16 cellular contexts compared by ENCODE assay signal in the genomic region with DNA sequence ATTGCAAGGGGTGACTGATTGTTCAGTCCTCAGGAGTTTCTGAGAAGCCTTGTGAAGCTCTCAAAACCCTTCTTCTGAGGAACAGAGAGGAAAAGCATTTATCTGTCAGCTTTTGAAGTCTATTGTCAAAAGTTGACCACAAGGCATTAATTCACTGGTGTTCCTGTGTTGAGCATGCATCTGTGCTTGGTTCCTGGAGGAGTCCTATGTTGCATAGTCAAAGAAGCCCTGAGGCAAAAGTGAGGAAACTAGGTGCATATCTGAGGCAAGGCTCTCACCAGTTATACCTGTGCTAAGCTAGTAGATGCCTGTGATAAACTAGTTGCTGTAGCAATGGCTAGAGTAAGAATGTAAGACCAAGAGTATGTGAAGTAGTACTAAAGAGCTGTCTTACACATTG. TPM values are rescaled to one million over a fixed set of nuclear protein-coding genes. Genes with fewer than 3 reads are reported as not detected.
DNase-seq lines count a peak whose midpoint lies in the region; ATAC-seq, FAIRE-seq and TF ChIP-seq lines count a peak whose summit lies in the region.
"Had no signal": no experiment of that assay in that cellular context is flagged by ENCODE, and none has a peak within 500 bp of the region (broad histone marks: within the 10 kb centered on the region; RNA-seq: fewer than 3 reads in every experiment).

No MANE protein-coding gene starts in this region.

- no peak overlapping the region for H3K18ac ChIP-seq in mesenchymal stem cell (ENCODE audit: low read depth in 1 of 2, low read length in 2 of 2)

- CTCF ChIA-PET in CD4-positive, alpha-beta T cell (lab: Charles Lee), result no interaction called here

- H3K79me2 ChIP-seq in astrocyte (ENCODE audit: insufficient read depth, low read length), result peaks cover 38% of the 10 kb centered on the region

- H3K27me3 ChIP-seq in CD4-positive, alpha-beta T cell (ENCODE audit: control insufficient read depth, insufficient read depth, low read length), result no peaks in the 10 kb centered on the region
- H3K27me3 ChIP-seq in astrocyte (ENCODE audit: insufficient read depth, low read length), result no peaks in the 10 kb centered on the region
- no peaks in the 10 kb centered on the region for H3K27me3 ChIP-seq in mesenchymal stem cell (ENCODE audit: control insufficient read depth in 1 of 2, insufficient read depth in 1 of 2, low read length in 2 of 2)

- DNase-seq in CD4-positive, alpha-beta T cell, result no peak
- DNase-seq in Jurkat, Clone E6-1 (ENCODE audit: low read depth, low spot score), result peak; percentile 39
- DNase-seq in astrocyte (ENCODE audit: low read depth), result no peak
- DNase-seq in mesenchymal stem cell, result no peak
- DNase-seq in NCI-H1930 (lab: John Stamatoyannopoulos, UW), result no peak
- DNase-seq in NK-92 treated with Interleukin-12 subunit alpha and Interleukin-12 subunit beta, amount 100 ng/mL, for 24 hours (lab: John Stamatoyannopoulos, UW), result no peak
- DNase-seq in substantia nigra (lab: John Stamatoyannopoulos, UW), result no peak
- DNase-seq: activated T-cell treated with anti-CD3 and anti-CD28 coated beads, Interleukin-2, amount 50 U/mL, for 72 hours; amniotic stem cell; glutamatergic neuron; immature natural killer cell; NCI-H1417 treated with DMSO at 0.1 percent for 48 hours; right cardiac atrium had no signal

- H3K4me1 Mint-ChIP-seq in CD4-positive, alpha-beta T cell (ENCODE audit: low read depth), result peaks cover 22% of the 10 kb centered on the region
- H3K4me1 Mint-ChIP-seq in astrocyte (ENCODE audit: low read depth, unreplicated experiment), result peaks cover 29% of the 10 kb centered on the region

- TF ChIP-seq CTCF in CD4-positive, alpha-beta T cell (IDR thresholded peaks at IDR 0.05), result no peak
- no peak for TF ChIP-seq CTCF in astrocyte (IDR thresholded peaks at IDR 0.05; ENCODE audit: insufficient read depth, low read depth, low read length)

- no peak overlapping the region for H3K4ac ChIP-seq in mesenchymal stem cell (ENCODE audit: low read depth in 1 of 2, low read length in 2 of 2)

- ATAC-seq in CD4-positive, alpha-beta T cell (ENCODE audit: poor library complexity), result no peak
- no peak for ATAC-seq in HG03095 (IDR thresholded peaks at IDR 0.05; ENCODE audit: unreplicated experiment)
- ATAC-seq: activated T-cell treated with anti-CD3 and anti-CD28 coated beads, Interleukin-2, amount 50 U/mL, for 72 hours; right cardiac atrium had no signal

- no peaks in the 10 kb centered on the region for H4K20me1 ChIP-seq in astrocyte (ENCODE audit: insufficient read depth, low read length)
- H4K20me1 ChIP-seq: BLaER1 had no signal

- no peak overlapping the region for H3K4me3 ChIP-seq in Jurkat, Clone E6-1 (ENCODE audit: low read length)
- H3K4me3 ChIP-seq in astrocyte (ENCODE audit: insufficient read depth, low read depth, low read length) (no peak overlapping the region), mesenchymal stem cell (ENCODE audit: insufficient read depth in 1 of 2, low read depth in 1 of 2, low read length in 2 of 2) (peak overlapping the region in 1 of 2 experiments; percentile 97)
- H3K4me3 ChIP-seq: BLaER1 had no signal

- no peak overlapping the region for H4K8ac ChIP-seq in mesenchymal stem cell (ENCODE audit: low read length)

- no peaks in the 10 kb centered on the region for H3K9me3 ChIP-seq in CD4-positive, alpha-beta T cell (ENCODE audit: control insufficient read depth, low read length)
- H3K9me3 ChIP-seq in astrocyte (ENCODE audit: insufficient read depth, low read depth, low read length) (no peaks in the 10 kb centered on the region), mesenchymal stem cell (ENCODE audit: control insufficient read depth, low read length) (no peaks in the 10 kb centered on the region)
- H3K9me3 ChIP-seq: BLaER1 had no signal

- no peak overlapping the region for H3K27ac Mint-ChIP-seq in CD4-positive, alpha-beta T cell
- H3K27ac Mint-ChIP-seq in astrocyte (ENCODE audit: unreplicated experiment), result peak overlapping the region; percentile 50
- H3K27ac Mint-ChIP-seq: activated T-cell treated with anti-CD3 and anti-CD28 coated beads, Interleukin-2, amount 50 U/mL, for 72 hours had no signal

- H4K91ac ChIP-seq in mesenchymal stem cell (ENCODE audit: low read length), result no peak overlapping the region

- no peak overlapping the region for H2AK5ac ChIP-seq in mesenchymal stem cell (ENCODE audit: low read length, severe bottlenecking)

- intact Hi-C loops in CD4-positive, alpha-beta T cell (cut with DNase I, micrococcal nuclease), result no loop called here

- no peak overlapping the region for H3K23ac ChIP-seq in mesenchymal stem cell (ENCODE audit: low read length in 2 of 2)

- peaks cover 28% of the 10 kb centered on the region for H3K4me1 ChIP-seq in astrocyte (ENCODE audit: insufficient read depth, low read length)
- peaks cover 9% of the 10 kb centered on the region for H3K4me1 ChIP-seq in mesenchymal stem cell (ENCODE audit: control insufficient read depth, insufficient read depth, low read depth, low read length)

- no peak overlapping the region for H2BK5ac ChIP-seq in mesenchymal stem cell (ENCODE audit: low read depth, low read length, poor library complexity, severe bottlenecking)

- FAIRE-seq in astrocyte (lab: Jason Lieb, UNC), result no peak
- FAIRE-seq: H54 had no signal

- H3K9ac ChIP-seq in astrocyte (ENCODE audit: low read length), result no peak overlapping the region
- H3K9ac ChIP-seq in mesenchymal stem cell (ENCODE audit: low read length), result peak overlapping the region; percentile 95
- H3K9ac ChIP-seq: BLaER1 had no signal

- H2AFZ ChIP-seq in astrocyte (ENCODE audit: low read depth, low read length) (no peak overlapping the region), mesenchymal stem cell (ENCODE audit: low read depth, low read length) (no peak overlapping the region)

- no peak overlapping the region for H3K27ac ChIP-seq in CD4-positive, alpha-beta T cell (ENCODE audit: low read depth, low read length)
- H3K27ac ChIP-seq in astrocyte (ENCODE audit: low read depth, low read length) (no peak overlapping the region), mesenchymal stem cell (ENCODE audit: low read length, poor library complexity, severe bottlenecking) (no peak overlapping the region), substantia nigra (ENCODE audit: low read depth, low read length, poor library complexity, severe bottlenecking) (no peak overlapping the region)
- H3K27ac ChIP-seq: BLaER1 had no signal

- H3K14ac ChIP-seq in mesenchymal stem cell (ENCODE audit: low read length in 2 of 2), result no peak overlapping the region

- peak overlapping the region; percentile 95 for H3K4me2 ChIP-seq in astrocyte (ENCODE audit: low read length)
- no peak overlapping the region for H3K4me2 ChIP-seq in mesenchymal stem cell (ENCODE audit: low read length, poor library complexity, severe bottlenecking)
- H3K4me2 ChIP-seq: BLaER1 had no signal

- no peak overlapping the region for H2BK12ac ChIP-seq in mesenchymal stem cell (ENCODE audit: low read length in 2 of 2)

- peaks cover 21% of the 10 kb centered on the region for H3K36me3 Mint-ChIP-seq in CD4-positive, alpha-beta T cell (ENCODE audit: low read depth)
- no peaks in the 10 kb centered on the region for H3K36me3 Mint-ChIP-seq in astrocyte (ENCODE audit: low read depth, unreplicated experiment)
- H3K36me3 Mint-ChIP-seq: immature natural killer cell had no signal

- no peaks in the 10 kb centered on the region for H3K36me3 ChIP-seq in astrocyte (ENCODE audit: insufficient read depth, low read length)
- H3K36me3 ChIP-seq in mesenchymal stem cell (ENCODE audit: control insufficient read depth in 1 of 2, insufficient read depth in 2 of 2, low read depth in 1 of 2, low read length in 2 of 2), result peaks cover 8 to 9% of the 10 kb centered on the region in 2 experiments
- H3K36me3 ChIP-seq: BLaER1 had no signal

- H3K79me1 ChIP-seq in mesenchymal stem cell (replicated peaks; ENCODE audit: low read length, poor library complexity, severe bottlenecking), result peaks cover 13% of the 10 kb centered on the region

- H2BK15ac ChIP-seq in mesenchymal stem cell (ENCODE audit: low read depth, poor library complexity, severe bottlenecking), result no peak overlapping the region

- H2BK120ac ChIP-seq in mesenchymal stem cell (ENCODE audit: low read depth, low read length), result no peak overlapping the region

- no peaks in the 10 kb centered on the region for H3K27me3 Mint-ChIP-seq in CD4-positive, alpha-beta T cell
- H3K27me3 Mint-ChIP-seq in astrocyte (ENCODE audit: low read depth, unreplicated experiment), result no peaks in the 10 kb centered on the region

- no peaks in the 10 kb centered on the region for H3K9me3 Mint-ChIP-seq in CD4-positive, alpha-beta T cell
- no peaks in the 10 kb centered on the region for H3K9me3 Mint-ChIP-seq in astrocyte (ENCODE audit: unreplicated experiment)
- H3K9me3 Mint-ChIP-seq: activated T-cell treated with anti-CD3 and anti-CD28 coated beads, Interleukin-2, amount 50 U/mL, for 72 hours; immature natural killer cell had no signal

- POLR2A ChIA-PET in CD4-positive, alpha-beta T cell (lab: Charles Lee), result no interaction called here

- peak overlapping the region; percentile 68 for H3K4me3 Mint-ChIP-seq in CD4-positive, alpha-beta T cell
- peak overlapping the region; percentile 55 for H3K4me3 Mint-ChIP-seq in astrocyte (ENCODE audit: unreplicated experiment)

RNA-seq across cellular contexts. Expression of gene HEATR6, which starts 1.8 kb away (rescaled TPM):
- total RNA-seq in CD4-positive, alpha-beta T cell, result 1 to 10 TPM; 9.0 to 9.1 TPM
- 17.1 TPM for polyA plus RNA-seq in Jurkat, Clone E6-1 (2012; ENCODE audit: insufficient read depth, insufficient read length)
- 14.9 and 21.7 TPM in 2 replicates for total RNA-seq in astrocyte
- polyA plus RNA-seq in mesenchymal stem cell (2013, experiment 1 of 2), result 9.4 TPM
- 9.5 TPM for polyA plus RNA-seq in mesenchymal stem cell (2013, experiment 2 of 2)
